ENCODE assay signal across 1 cellular context in the genomic region with DNA sequence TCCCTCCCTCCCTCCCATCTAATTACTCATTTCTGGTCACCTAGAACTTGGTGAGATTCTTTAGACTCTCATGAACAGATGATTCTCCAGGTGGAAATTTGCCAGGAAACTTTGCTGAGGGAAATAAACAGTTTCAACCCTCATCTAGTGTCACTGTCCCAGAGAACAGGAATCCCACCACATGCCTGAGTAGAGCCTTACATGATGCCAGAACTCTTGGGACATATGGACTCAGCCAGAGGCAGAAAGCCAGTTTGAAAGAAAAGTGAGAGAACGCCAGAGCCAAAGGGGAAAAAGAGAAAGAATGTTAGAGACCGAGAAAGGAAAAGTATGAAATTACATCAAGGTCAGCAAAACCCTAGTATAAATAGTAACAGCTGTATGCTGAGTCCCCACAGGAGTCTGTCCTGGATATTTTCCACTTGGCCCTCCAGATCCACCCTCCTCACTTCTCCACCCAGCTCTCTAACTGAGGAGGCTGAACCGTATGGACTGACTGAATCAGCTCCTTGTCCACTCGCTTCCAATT.
TF ChIP-seq lines count a peak whose summit lies in the region.

No MANE protein-coding gene starts in this region.

TF ChIP-seq in IMR-90, 13 proteins besides CTCF, POLR2A, EP300 and RAD21:
- TF ChIP-seq RFX5 (IDR thresholded peaks at IDR 0.05; ENCODE audit: low read depth, low read length) (no peak), CHD1 (IDR thresholded peaks at IDR 0.05; ENCODE audit: low read depth, low read length) (no peak), MXI1 (IDR thresholded peaks at IDR 0.05; ENCODE audit: borderline replicate concordance, low read depth, low read length) (no peak), NFE2L2 (IDR thresholded peaks at IDR 0.05; ENCODE audit: low read depth, low read length) (no peak), CEBPB (IDR thresholded peaks at IDR 0.05; ENCODE audit: low read depth, low read length) (no peak), MAFK (IDR thresholded peaks at IDR 0.05; ENCODE audit: low read depth, low read length) (no peak), RCOR1 (IDR thresholded peaks at IDR 0.05; ENCODE audit: insufficient replicate concordance, low read length) (no peak), FOS (IDR thresholded peaks at IDR 0.05; ENCODE audit: low read depth, low read length) (no peak), SMC3 (IDR thresholded peaks at IDR 0.05; ENCODE audit: low read depth, low read length) (no peak), BHLHE40 (IDR thresholded peaks at IDR 0.05; ENCODE audit: low read depth, low read length) (no peak), MAZ (IDR thresholded peaks at IDR 0.05; ENCODE audit: borderline replicate concordance, low read depth, low read length) (no peak)
- TF ChIP-seq, protein P1, sequence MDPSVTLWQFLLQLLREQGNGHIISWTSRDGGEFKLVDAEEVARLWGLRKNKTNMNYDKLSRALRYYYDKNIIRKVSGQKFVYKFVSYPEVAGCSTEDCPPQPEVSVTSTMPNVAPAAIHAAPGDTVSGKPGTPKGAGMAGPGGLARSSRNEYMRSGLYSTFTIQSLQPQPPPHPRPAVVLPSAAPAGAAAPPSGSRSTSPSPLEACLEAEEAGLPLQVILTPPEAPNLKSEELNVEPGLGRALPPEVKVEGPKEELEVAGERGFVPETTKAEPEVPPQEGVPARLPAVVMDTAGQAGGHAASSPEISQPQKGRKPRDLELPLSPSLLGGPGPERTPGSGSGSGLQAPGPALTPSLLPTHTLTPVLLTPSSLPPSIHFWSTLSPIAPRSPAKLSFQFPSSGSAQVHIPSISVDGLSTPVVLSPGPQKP (IDR thresholded peaks at IDR 0.05; ENCODE audit: borderline replicate concordance, low read depth, low read length), result no peak
- TF ChIP-seq, protein P2, sequence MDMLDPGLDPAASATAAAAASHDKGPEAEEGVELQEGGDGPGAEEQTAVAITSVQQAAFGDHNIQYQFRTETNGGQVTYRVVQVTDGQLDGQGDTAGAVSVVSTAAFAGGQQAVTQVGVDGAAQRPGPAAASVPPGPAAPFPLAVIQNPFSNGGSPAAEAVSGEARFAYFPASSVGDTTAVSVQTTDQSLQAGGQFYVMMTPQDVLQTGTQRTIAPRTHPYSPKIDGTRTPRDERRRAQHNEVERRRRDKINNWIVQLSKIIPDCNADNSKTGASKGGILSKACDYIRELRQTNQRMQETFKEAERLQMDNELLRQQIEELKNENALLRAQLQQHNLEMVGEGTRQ (IDR thresholded peaks at IDR 0.05; ENCODE audit: low read depth, low read length), result no peak
